In genomic region chr13:111318396-111318795, GRCh38 we compare ENCODE assay signal across 1 cellular context.
TF ChIP-seq lines count a peak whose summit lies in the region.

No MANE protein-coding gene starts in this region.

TF ChIP-seq in WTC11, 78 proteins besides CTCF, POLR2A, EP300 and RAD21 (continued from another document):
- TF ChIP-seq CREB1 (CRISPR knock-in tag; IDR thresholded peaks at IDR 0.05): no peak
